ENCODE assay signal across 10 cellular contexts in the genomic region with DNA sequence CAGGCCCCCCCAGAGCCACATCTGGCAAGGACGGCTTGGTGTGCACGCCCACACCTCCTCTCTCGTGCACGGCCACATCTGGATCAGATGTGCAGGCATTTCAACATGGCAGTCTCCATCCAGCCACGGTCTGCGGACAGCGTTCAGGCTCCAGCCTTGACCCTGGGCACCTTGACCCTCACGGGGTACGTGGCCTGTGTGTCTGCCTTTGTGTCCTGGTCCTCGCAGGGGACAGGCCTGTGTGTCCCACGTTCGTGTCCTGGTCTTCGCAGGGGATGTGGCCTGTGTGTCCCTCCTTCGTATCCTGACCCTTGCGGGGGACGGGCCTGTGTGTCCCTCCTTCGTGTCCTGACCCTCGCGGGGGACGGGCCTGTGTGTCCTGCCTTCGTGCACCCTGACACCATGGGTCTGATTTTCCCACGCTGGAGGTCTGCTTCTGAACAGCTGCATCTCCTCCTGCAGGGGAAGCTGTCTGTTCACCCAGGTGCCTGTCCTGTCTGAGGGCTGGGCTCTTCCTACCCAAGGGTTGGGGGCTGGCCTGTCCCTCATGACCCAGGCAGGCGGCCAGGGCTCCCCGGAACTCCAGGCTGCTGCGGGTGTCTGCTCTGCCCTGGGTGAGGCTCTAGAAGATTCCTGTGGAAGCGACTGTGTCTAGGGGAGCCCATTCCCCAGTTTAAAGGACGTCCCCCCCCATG. TPM values are rescaled to one million over a fixed set of nuclear protein-coding genes. Genes with fewer than 3 reads are reported as not detected.
DNase-seq lines count a peak whose midpoint lies in the region; ATAC-seq and TF ChIP-seq lines count a peak whose summit lies in the region.
"Had no signal": no experiment of that assay in that cellular context is flagged by ENCODE, and none has a peak within 500 bp of the region (broad histone marks: within the 10 kb centered on the region; RNA-seq: fewer than 3 reads in every experiment).

No MANE protein-coding gene starts in this region.

- peaks cover 10% of the 10 kb centered on the region for H3K27me3 Mint-ChIP-seq in HFFc6 (ENCODE audit: insufficient read depth)

- no peak for TF ChIP-seq CTCF in HFFc6 (IDR thresholded peaks at IDR 0.05)
- no peak for TF ChIP-seq CTCF in right atrium auricular region (IDR thresholded peaks at IDR 0.05)
- no peak for TF ChIP-seq CTCF in sigmoid colon (IDR thresholded peaks at IDR 0.05)

- intact Hi-C loops in sigmoid colon (cut with DNase I) = no loop called here

- ATAC-seq in GM21825 (IDR thresholded peaks at IDR 0.05; ENCODE audit: unreplicated experiment) = no peak
- no peak for ATAC-seq in GM18909 (IDR thresholded peaks at IDR 0.05; ENCODE audit: poor library complexity, unreplicated experiment)

- peaks cover 64% of the 10 kb centered on the region for H3K4me1 Mint-ChIP-seq in HFFc6 (ENCODE audit: low read depth)

- peaks cover 22% of the 10 kb centered on the region for H3K36me3 Mint-ChIP-seq in HFFc6 (ENCODE audit: low read depth)

- H3K27me3 ChIP-seq in right atrium auricular region (no peaks in the 10 kb centered on the region), sigmoid colon (no peaks in the 10 kb centered on the region)
- H3K27me3 ChIP-seq: vagina had no signal

- H3K36me3 ChIP-seq in right atrium auricular region (no peaks in the 10 kb centered on the region), sigmoid colon (no peaks in the 10 kb centered on the region)
- H3K36me3 ChIP-seq: vagina had no signal

- WGBS in sigmoid colon, 2 donors = 90% methylated on average over 27 of the region's 27 CpGs

- TF ChIP-seq POLR2A in sigmoid colon (IDR thresholded peaks at IDR 0.05) = no peak

- DNase-seq in HFFc6 (no peak), right atrium auricular region (ENCODE audit: low spot score) (peak; percentile 55), sigmoid colon (peak; percentile 65), NCI-H526 treated with DMSO at 0.1 percent for 48 hours (lab: John Stamatoyannopoulos, UW) (no peak)
- peak; percentile 51 for DNase-seq in activated CD8-positive, alpha-beta memory T cell treated with anti-CD3 and anti-CD28 coated beads, Interleukin-2, amount 50 U/mL, for 48 hours
- DNase-seq: DMS153, NCI-H82 had no signal

- no peaks in the 10 kb centered on the region for H3K9me3 Mint-ChIP-seq in HFFc6

- peak overlapping the region; percentile 76 for H3K4me3 Mint-ChIP-seq in HFFc6

- no peak overlapping the region for H3K4me3 ChIP-seq in right atrium auricular region
- H3K4me3 ChIP-seq in sigmoid colon = no peak overlapping the region
- H3K4me3 ChIP-seq: vagina had no signal

- H3K4me1 ChIP-seq in right atrium auricular region (peaks cover 0 to 41% of the 10 kb centered on the region in 2 donors), sigmoid colon (peaks cover 0 to 58% (median 41%) of the 10 kb centered on the region in 4 donors)

- H3K27ac ChIP-seq in right atrium auricular region = peak overlapping the region; percentile 43 to 74
- peak overlapping the region in 3 of 4 donors; percentile 31 to 44 (median 36) for H3K27ac ChIP-seq in sigmoid colon
- H3K27ac ChIP-seq: vagina had no signal

- H3K27ac Mint-ChIP-seq in HFFc6 = peak overlapping the region; percentile 95

- no peaks in the 10 kb centered on the region for H3K9me3 ChIP-seq in right atrium auricular region
- no peaks in the 10 kb centered on the region for H3K9me3 ChIP-seq in sigmoid colon
- H3K9me3 ChIP-seq: vagina had no signal

- no peak for TF ChIP-seq EP300 in sigmoid colon (IDR thresholded peaks at IDR 0.05)

RNA-seq across cellular contexts. Expression of a gene that starts 25.3 kb away (rescaled TPM):
- 10 to 100 TPM; 31.6 to 37.6 (median 33.1) TPM for total RNA-seq in HFFc6 (2021; fragmentation: NEBNext Ultra II Directional; extraction: Animal tissue kit (Norgen Biotek cat#: 25700))
- total RNA-seq in right atrium auricular region = 10 to 100 TPM; 10.2 to 13.2 TPM
- total RNA-seq in sigmoid colon = 10 to 100 TPM; 15.0 to 22.4 (median 17.8) TPM
- polyA plus RNA-seq in sigmoid colon = 10 to 100 TPM in 1 of 3 donors, 1 to 10 TPM in 2; 4.2 to 16.9 (median 5.4) TPM

Comparison
In these comparisons a context has a peak if more than half of its experiments do, and no peak if none do; other contexts are left out.
1. DNase-seq: peak in activated CD8-positive, alpha-beta memory T cell treated with anti-CD3 and anti-CD28 coated beads, Interleukin-2, amount 50 U/mL, for 48 hours (single experiment), right atrium auricular region (single experiment) and sigmoid colon (single experiment); none in HFFc6 (single experiment) and NCI-H526 treated with DMSO at 0.1 percent for 48 hours (single experiment).